9 cellular contexts compared by ENCODE assay signal in genomic region chr1:202034683-202035462, GRCh38. TPM values are rescaled to one million over a fixed set of nuclear protein-coding genes. Genes with fewer than 3 reads are reported as not detected.
DNase-seq lines count a peak whose midpoint lies in the region; ATAC-seq, FAIRE-seq and TF ChIP-seq lines count a peak whose summit lies in the region.
"Had no signal": no experiment of that assay in that cellular context is flagged by ENCODE, and none has a peak within 500 bp of the region (broad histone marks: within the 10 kb centered on the region; RNA-seq: fewer than 3 reads in every experiment).

No MANE protein-coding gene starts in this region.

- H3K9me3 Mint-ChIP-seq in stimulated activated naive B cell treated with anti-CD40 and anti-IgM and Interleukin-4, amounts not matched to agents 10 μg/mL and 1 μg/mL and 100 μg/mL, for 72 hours = peaks cover 0 to 1% of the 10 kb centered on the region in 2 donors

- no peak overlapping the region for H3K4me3 ChIP-seq in lower leg skin (ENCODE audit: low read depth, poor library complexity, severe bottlenecking)

- H3K4me1 Mint-ChIP-seq in stimulated activated naive B cell treated with anti-CD40 and anti-IgM and Interleukin-4, amounts not matched to agents 10 μg/mL and 1 μg/mL and 100 μg/mL, for 72 hours = no peaks in the 10 kb centered on the region

- TF ChIP-seq CTCF in lower leg skin (IDR thresholded peaks at IDR 0.05) = no peak

- H3K27me3 Mint-ChIP-seq in stimulated activated naive B cell treated with anti-CD40 and anti-IgM and Interleukin-4, amounts not matched to agents 10 μg/mL and 1 μg/mL and 100 μg/mL, for 72 hours = peaks cover 0 to 6% of the 10 kb centered on the region in 2 donors

- no peaks in the 10 kb centered on the region for H3K36me3 Mint-ChIP-seq in stimulated activated naive B cell treated with anti-CD40 and anti-IgM and Interleukin-4, amounts not matched to agents 10 μg/mL and 1 μg/mL and 100 μg/mL, for 72 hours

- H3K4me3 Mint-ChIP-seq in stimulated activated naive B cell treated with anti-CD40 and anti-IgM and Interleukin-4, amounts not matched to agents 10 μg/mL and 1 μg/mL and 100 μg/mL, for 72 hours = no peak overlapping the region

- intact Hi-C loops in lower leg skin (cut with DNase I; ENCODE audit: low total_unique reads) = no loop called here

- peak; percentile 71 for FAIRE-seq in GM18507 (lab: Jason Lieb, UNC)

- 42% methylated on average over 20 of the region's 20 CpGs for WGBS in lower leg skin, 2 donors

- DNase-seq in GM18507 (ENCODE audit: extremely low spot score, insufficient read length, low read depth) (peak; percentile 53), M059J (ENCODE audit: low read depth) (peak; percentile 95), brain pericyte (ENCODE audit: low read depth, low spot score) (peak; percentile 86), lower leg skin (ENCODE audit: low spot score in 2 of 2) (peak; percentile 77 to 93), NK-92 (lab: John Stamatoyannopoulos, UW; ENCODE audit: unreplicated experiment) (no peak)
- DNase-seq in activated effector memory CD4-positive, alpha-beta T cell treated with anti-CD3 and anti-CD28 coated beads, Interleukin-2, amount 50 U/mL, for 16 hours = no peak
- DNase-seq in stimulated activated naive B cell treated with anti-CD40 and anti-IgM and Interleukin-4, amounts not matched to agents 10 μg/mL and 1 μg/mL and 100 μg/mL, for 72 hours = no peak

- H3K27ac Mint-ChIP-seq in stimulated activated naive B cell treated with anti-CD40 and anti-IgM and Interleukin-4, amounts not matched to agents 10 μg/mL and 1 μg/mL and 100 μg/mL, for 72 hours = no peak overlapping the region

- ATAC-seq in GM18873 (IDR thresholded peaks at IDR 0.05; ENCODE audit: low FRiP score, unreplicated experiment) = no peak
- no peak for ATAC-seq in stimulated activated naive B cell treated with anti-CD40 and anti-IgM and Interleukin-4, amounts not matched to agents 10 μg/mL and 1 μg/mL and 100 μg/mL, for 72 hours (replicated peaks)

- no peak for TF ChIP-seq POLR2A in lower leg skin (IDR thresholded peaks at IDR 0.05)

RNA-seq across cellular contexts. Expression of gene ELF3, which starts 24.5 kb away (rescaled TPM):
- total RNA-seq in M059J (2014; rRNA removed; shearing (Covaris generic)) = 0.15 and 2.3 TPM in 2 replicates
- total RNA-seq in lower leg skin = 10 to 100 TPM in 3 of 4 donors, 1 to 10 TPM in 1; 9.8 to 36.4 (median 31.2) TPM
- total RNA-seq: skeletal muscle tissue had no signal

RNA-seq across cellular contexts. Expression of gene RNPEP, which starts 52.4 kb away (rescaled TPM):
- total RNA-seq in M059J (2014; rRNA removed; shearing (Covaris generic)) = 76.3 and 119 TPM in 2 replicates
- 100 to 1,000 TPM in 1 of 4 donors, 10 to 100 TPM in 3; 46.2 to 111 (median 85.3) TPM for total RNA-seq in lower leg skin

Comparison
In these comparisons a context has a peak if more than half of its experiments do, and no peak if none do; other contexts are left out.
1. DNase-seq: peak in GM18507 (single experiment), M059J (single experiment), brain pericyte (single experiment) and lower leg skin (2 of 2); none in activated effector memory CD4-positive, alpha-beta T cell treated with anti-CD3 and anti-CD28 coated beads, Interleukin-2, amount 50 U/mL, for 16 hours (single experiment), stimulated activated naive B cell treated with anti-CD40 and anti-IgM and Interleukin-4, amounts not matched to agents 10 μg/mL and 1 μg/mL and 100 μg/mL, for 72 hours (single experiment) and NK-92 (single experiment).